10 cellular contexts compared by ENCODE assay signal in the genomic region with DNA sequence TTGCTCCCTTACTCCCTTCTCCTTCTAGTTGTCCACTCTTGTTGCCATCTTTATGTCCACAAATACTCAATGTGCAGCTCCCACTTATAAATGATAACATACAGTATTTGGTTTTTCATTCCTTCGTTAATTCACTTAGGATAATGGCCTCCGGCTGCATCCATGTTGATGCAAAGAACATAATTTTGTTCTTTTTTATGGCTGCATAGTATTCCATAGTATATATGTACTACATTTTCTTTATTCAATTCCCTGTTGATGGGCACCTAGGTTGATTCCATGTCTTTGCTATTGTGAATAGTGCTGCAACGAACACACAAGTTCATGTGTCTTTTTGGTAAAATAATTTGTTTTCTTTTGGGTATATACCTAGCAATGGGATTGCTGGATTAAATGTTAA.
"Had no signal": no experiment of that assay in that cellular context is flagged by ENCODE, and none has a peak within 500 bp of the region (broad histone marks: within the 10 kb centered on the region; RNA-seq: fewer than 3 reads in every experiment).

No MANE protein-coding gene starts in this region.

- H3K4me1 Mint-ChIP-seq: GM23338 had no signal

- H3K4me3 Mint-ChIP-seq: GM23338, H9, HFFc6 had no signal

- H3K27ac ChIP-seq: GM23248 had no signal

- H3K9ac ChIP-seq: GM23248 had no signal

- H2AFZ ChIP-seq: GM23248, GM23338 had no signal

- H3K4me2 ChIP-seq: GM23338 had no signal

- H3K9me3 ChIP-seq: HAP-1 had no signal

- H3K9me3 Mint-ChIP-seq: HFFc6 had no signal

- DNase-seq: GM23248, GOT3, H7, H9, HCEC 1CT, HFFc6 had no signal

- FAIRE-seq: H54 had no signal

- ATAC-seq: GM23338, HCT116 had no signal

- H3K4me1 ChIP-seq: HAP-1 had no signal

- H3K36me3 ChIP-seq: HAP-1 had no signal

- H3K27ac Mint-ChIP-seq: GM23338, H9, HFFc6 had no signal

- H3K4me3 ChIP-seq: GM23248, GM23338, HAP-1 had no signal
